Comparison of ENCODE assay signal across 1 cellular context in genomic region chr3:10291139-10291500, GRCh38.
TF ChIP-seq lines count a peak whose summit lies in the region.

No MANE protein-coding gene starts in this region.

TF ChIP-seq in HepG2, 621 proteins besides CTCF, POLR2A, EP300 and RAD21:
- no peak for TF ChIP-seq AGO1 (IDR thresholded peaks at IDR 0.05; ENCODE audit: low read depth, low read length, poor library complexity, severe bottlenecking)
- TF ChIP-seq, protein P1, sequence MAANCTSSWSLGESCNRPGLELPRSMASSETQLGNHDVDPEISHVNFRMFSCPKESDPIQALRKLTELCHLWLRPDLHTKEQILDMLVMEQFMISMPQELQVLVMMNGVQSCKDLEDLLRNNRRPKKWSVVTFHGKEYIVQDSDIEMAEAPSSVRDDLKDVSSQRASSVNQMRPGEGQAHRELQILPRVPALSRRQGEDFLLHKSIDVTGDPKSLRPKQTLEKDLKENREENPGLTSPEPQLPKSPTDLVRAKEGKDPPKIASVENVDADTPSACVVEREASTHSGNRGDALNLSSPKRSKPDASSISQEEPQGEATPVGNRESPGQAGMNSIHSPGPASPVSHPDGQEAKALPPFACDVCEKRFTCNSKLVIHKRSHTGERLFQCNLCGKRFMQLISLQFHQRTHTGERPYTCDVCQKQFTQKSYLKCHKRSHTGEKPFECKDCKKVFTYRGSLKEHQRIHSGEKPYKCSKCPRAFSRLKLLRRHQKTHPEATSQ (CRISPR knock-in tag; IDR thresholded peaks at IDR 0.05; ENCODE audit: borderline replicate concordance) = no peak
- TF ChIP-seq AGO2 (optimal IDR thresholded peaks at IDR 0.05; ENCODE audit: low read depth, low read length) = peak; percentile 3
- TF ChIP-seq KLF11 (CRISPR knock-in tag; IDR thresholded peaks at IDR 0.05) = no peak
- no peak for TF ChIP-seq ZNF609 (CRISPR knock-in tag; IDR thresholded peaks at IDR 0.05; ENCODE audit: borderline replicate concordance)
- no peak for TF ChIP-seq ATF6 (CRISPR knock-in tag; conservative IDR thresholded peaks at IDR 0.05)
- no peak for TF ChIP-seq ZNF749 (CRISPR knock-in tag; IDR thresholded peaks at IDR 0.05; ENCODE audit: borderline replicate concordance)
- TF ChIP-seq CHD2 (IDR thresholded peaks at IDR 0.05; ENCODE audit: low read depth, low read length) = no peak
- TF ChIP-seq, protein P2, sequence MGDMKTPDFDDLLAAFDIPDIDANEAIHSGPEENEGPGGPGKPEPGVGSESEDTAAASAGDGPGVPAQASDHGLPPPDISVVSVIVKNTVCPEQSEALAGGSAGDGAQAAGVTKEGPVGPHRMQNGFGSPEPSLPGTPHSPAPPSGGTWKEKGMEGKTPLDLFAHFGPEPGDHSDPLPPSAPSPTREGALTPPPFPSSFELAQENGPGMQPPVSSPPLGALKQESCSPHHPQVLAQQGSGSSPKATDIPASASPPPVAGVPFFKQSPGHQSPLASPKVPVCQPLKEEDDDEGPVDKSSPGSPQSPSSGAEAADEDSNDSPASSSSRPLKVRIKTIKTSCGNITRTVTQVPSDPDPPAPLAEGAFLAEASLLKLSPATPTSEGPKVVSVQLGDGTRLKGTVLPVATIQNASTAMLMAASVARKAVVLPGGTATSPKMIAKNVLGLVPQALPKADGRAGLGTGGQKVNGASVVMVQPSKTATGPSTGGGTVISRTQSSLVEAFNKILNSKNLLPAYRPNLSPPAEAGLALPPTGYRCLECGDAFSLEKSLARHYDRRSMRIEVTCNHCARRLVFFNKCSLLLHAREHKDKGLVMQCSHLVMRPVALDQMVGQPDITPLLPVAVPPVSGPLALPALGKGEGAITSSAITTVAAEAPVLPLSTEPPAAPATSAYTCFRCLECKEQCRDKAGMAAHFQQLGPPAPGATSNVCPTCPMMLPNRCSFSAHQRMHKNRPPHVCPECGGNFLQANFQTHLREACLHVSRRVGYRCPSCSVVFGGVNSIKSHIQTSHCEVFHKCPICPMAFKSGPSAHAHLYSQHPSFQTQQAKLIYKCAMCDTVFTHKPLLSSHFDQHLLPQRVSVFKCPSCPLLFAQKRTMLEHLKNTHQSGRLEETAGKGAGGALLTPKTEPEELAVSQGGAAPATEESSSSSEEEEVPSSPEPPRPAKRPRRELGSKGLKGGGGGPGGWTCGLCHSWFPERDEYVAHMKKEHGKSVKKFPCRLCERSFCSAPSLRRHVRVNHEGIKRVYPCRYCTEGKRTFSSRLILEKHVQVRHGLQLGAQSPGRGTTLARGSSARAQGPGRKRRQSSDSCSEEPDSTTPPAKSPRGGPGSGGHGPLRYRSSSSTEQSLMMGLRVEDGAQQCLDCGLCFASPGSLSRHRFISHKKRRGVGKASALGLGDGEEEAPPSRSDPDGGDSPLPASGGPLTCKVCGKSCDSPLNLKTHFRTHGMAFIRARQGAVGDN (CRISPR knock-in tag; IDR thresholded peaks at IDR 0.05) = 0 out of 2 replicates have a peak, but pooled peaks have one; percentile 9
- no peak for TF ChIP-seq ZNF616 (CRISPR knock-in tag; IDR thresholded peaks at IDR 0.05; ENCODE audit: low read depth)
- TF ChIP-seq ZNF737 (CRISPR knock-in tag; IDR thresholded peaks at IDR 0.05; ENCODE audit: borderline replicate concordance) = no peak
- TF ChIP-seq, protein P3, sequence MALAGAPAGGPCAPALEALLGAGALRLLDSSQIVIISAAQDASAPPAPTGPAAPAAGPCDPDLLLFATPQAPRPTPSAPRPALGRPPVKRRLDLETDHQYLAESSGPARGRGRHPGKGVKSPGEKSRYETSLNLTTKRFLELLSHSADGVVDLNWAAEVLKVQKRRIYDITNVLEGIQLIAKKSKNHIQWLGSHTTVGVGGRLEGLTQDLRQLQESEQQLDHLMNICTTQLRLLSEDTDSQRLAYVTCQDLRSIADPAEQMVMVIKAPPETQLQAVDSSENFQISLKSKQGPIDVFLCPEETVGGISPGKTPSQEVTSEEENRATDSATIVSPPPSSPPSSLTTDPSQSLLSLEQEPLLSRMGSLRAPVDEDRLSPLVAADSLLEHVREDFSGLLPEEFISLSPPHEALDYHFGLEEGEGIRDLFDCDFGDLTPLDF (CRISPR knock-in tag; IDR thresholded peaks at IDR 0.05) = no peak
- no peak for TF ChIP-seq CBX5 (CRISPR knock-in tag; IDR thresholded peaks at IDR 0.05; ENCODE audit: borderline replicate concordance)
